ENCODE assay signal across 10 cellular contexts in the genomic region with DNA sequence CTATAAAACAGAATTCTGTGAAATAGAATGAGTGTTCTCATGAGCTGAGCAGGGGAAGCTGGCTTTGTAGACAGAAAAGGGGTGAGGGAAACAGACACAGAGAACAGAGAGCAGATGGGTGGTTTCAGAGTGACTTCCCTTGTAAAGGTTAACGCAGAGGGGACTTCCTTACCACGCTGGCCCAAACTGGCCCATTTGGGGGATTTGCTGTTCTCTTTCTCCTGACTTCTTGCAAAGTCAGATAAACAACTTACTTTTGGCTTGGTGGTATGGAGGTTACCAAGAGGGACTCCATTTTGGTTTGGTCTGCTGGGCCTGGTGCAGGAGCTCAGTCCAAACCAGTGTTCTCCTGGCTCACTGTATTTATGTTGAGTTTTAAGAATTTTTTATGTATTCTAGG. TPM values are rescaled to one million over a fixed set of nuclear protein-coding genes. Genes with fewer than 3 reads are reported as not detected.
A peak's percentile ranks its signal among the peaks of the same experiment; 100 is the strongest.
DNase-seq lines count a peak whose midpoint lies in the region; ATAC-seq and TF ChIP-seq lines count a peak whose summit lies in the region.
"Had no signal": no experiment of that assay in that cellular context is flagged by ENCODE, and none has a peak within 500 bp of the region (broad histone marks: within the 10 kb centered on the region; RNA-seq: fewer than 3 reads in every experiment).

No MANE protein-coding gene starts in this region.

- TF ChIP-seq CTCF in left ventricle myocardium inferior (IDR thresholded peaks at IDR 0.05; ENCODE audit: borderline replicate concordance): no peak
- TF ChIP-seq CTCF in heart left ventricle (IDR thresholded peaks at IDR 0.05): no peak

- no peak for ATAC-seq in heart left ventricle
- peak; percentile 49 for ATAC-seq in HG03175 (IDR thresholded peaks at IDR 0.05; ENCODE audit: unreplicated experiment)
- no peak for ATAC-seq in GM19324 (IDR thresholded peaks at IDR 0.05; ENCODE audit: low FRiP score, unreplicated experiment)
- no peak for ATAC-seq in left colon

- peak overlapping the region; percentile 22 for H3K4me3 Mint-ChIP-seq in activated T-helper 2 cell treated with anti-CD3 and anti-CD28 coated beads, Interferon-gamma antibody, Interleukin-2, Interleukin-4, amounts not matched to agents 10 μg/mL and 5 μg/mL and 100 μg/mL, durations not matched to agents 14 hours and 24 hours and 36 hours (ENCODE audit: low read depth)

- H3K27ac Mint-ChIP-seq in activated T-helper 2 cell treated with anti-CD3 and anti-CD28 coated beads, Interferon-gamma antibody, Interleukin-2, Interleukin-4, amounts not matched to agents 10 μg/mL and 5 μg/mL and 100 μg/mL, durations not matched to agents 14 hours and 24 hours and 36 hours: peak overlapping the region; percentile 85

- H3K4me1 ChIP-seq in left ventricle myocardium inferior: peaks cover 76% of the 10 kb centered on the region
- peaks cover 8 to 57% (median 41%) of the 10 kb centered on the region in 12 donors for H3K4me1 ChIP-seq in heart left ventricle

- H3K27me3 Mint-ChIP-seq in activated T-helper 2 cell treated with anti-CD3 and anti-CD28 coated beads, Interferon-gamma antibody, Interleukin-2, Interleukin-4, amounts not matched to agents 10 μg/mL and 5 μg/mL and 100 μg/mL, durations not matched to agents 14 hours and 24 hours and 36 hours (ENCODE audit: low read depth): no peaks in the 10 kb centered on the region

- TF ChIP-seq POLR2A in heart left ventricle (IDR thresholded peaks at IDR 0.05): no peak

- H3K4me3 ChIP-seq in left ventricle myocardium inferior (no peak overlapping the region), heart left ventricle (no peak overlapping the region)

- 56 to 79% (median 73%) methylated on average over 2 of the region's 2 CpGs for WGBS in heart left ventricle, 4 donors

- no peaks in the 10 kb centered on the region for H3K9me3 ChIP-seq in left ventricle myocardium inferior (replicated peaks)
- no peaks in the 10 kb centered on the region for H3K9me3 ChIP-seq in heart left ventricle
- H3K9me3 ChIP-seq: BE2C had no signal

- H3K27ac ChIP-seq in left ventricle myocardium inferior (replicated peaks) (peak overlapping the region; percentile 17), heart left ventricle (peak overlapping the region in 4 of 12 donors; percentile 6 to 22 (median 9))

- intact Hi-C loops in left ventricle myocardium inferior (cut with micrococcal nuclease): no loop called here
- intact Hi-C loops in heart left ventricle (cut with DNase I): loop anchor here in 4 of 10 donors (5.0 kb wide), 3 partner anchors 37 to 47 kb away; a partner anchor contains a TSS
- intact Hi-C loops in activated T-helper 2 cell treated with anti-CD3 and anti-CD28 coated beads, Interferon-gamma antibody, Interleukin-2, Interleukin-4, amounts not matched to agents 10 μg/mL and 5 μg/mL and 100 μg/mL, durations not matched to agents 14 hours and 24 hours and 36 hours (cut with micrococcal nuclease): loop anchor here (1.0 to 10.0 kb wide), 3 partner anchors 49 to 102 kb away; a partner anchor contains a TSS
- intact Hi-C loops in left colon (cut with DNase I, micrococcal nuclease): no loop called here

- DNase-seq in left ventricle myocardium inferior (no peak), heart left ventricle (no peak), hippocampal formation (lab: John Stamatoyannopoulos, UW) (no peak), left colon (no peak)
- no peak for DNase-seq in activated T-helper 2 cell treated with anti-CD3 and anti-CD28 coated beads, Interferon-gamma antibody, Interleukin-2, Interleukin-4, amounts not matched to agents 10 μg/mL and 5 μg/mL and 100 μg/mL, durations not matched to agents 14 hours and 24 hours and 36 hours (ENCODE audit: low spot score)
- DNase-seq in stimulated activated naive CD4-positive, alpha-beta T cell treated with Interleukin-2 at 50 U/mL for 16 hours (lab: John Stamatoyannopoulos, UW): no peak
- DNase-seq: BE2C, Right ventricle myocardium superior had no signal

- H3K36me3 ChIP-seq in left ventricle myocardium inferior: peaks cover 34% of the 10 kb centered on the region
- H3K36me3 ChIP-seq in heart left ventricle: peaks cover 0 to 39% (median 33%) of the 10 kb centered on the region in 9 donors

- H3K27me3 ChIP-seq in left ventricle myocardium inferior (ENCODE audit: low read depth) (no peaks in the 10 kb centered on the region), heart left ventricle (no peaks in the 10 kb centered on the region)
- H3K27me3 ChIP-seq: BE2C had no signal

- peaks cover 36% of the 10 kb centered on the region for H3K36me3 Mint-ChIP-seq in activated T-helper 2 cell treated with anti-CD3 and anti-CD28 coated beads, Interferon-gamma antibody, Interleukin-2, Interleukin-4, amounts not matched to agents 10 μg/mL and 5 μg/mL and 100 μg/mL, durations not matched to agents 14 hours and 24 hours and 36 hours (ENCODE audit: low read depth)

- H3K9me3 Mint-ChIP-seq in activated T-helper 2 cell treated with anti-CD3 and anti-CD28 coated beads, Interferon-gamma antibody, Interleukin-2, Interleukin-4, amounts not matched to agents 10 μg/mL and 5 μg/mL and 100 μg/mL, durations not matched to agents 14 hours and 24 hours and 36 hours: no peaks in the 10 kb centered on the region

- peaks cover 24% of the 10 kb centered on the region for H3K4me1 Mint-ChIP-seq in activated T-helper 2 cell treated with anti-CD3 and anti-CD28 coated beads, Interferon-gamma antibody, Interleukin-2, Interleukin-4, amounts not matched to agents 10 μg/mL and 5 μg/mL and 100 μg/mL, durations not matched to agents 14 hours and 24 hours and 36 hours (ENCODE audit: low read depth)

RNA-seq across cellular contexts. Expression of a gene that starts 48.4 kb away (rescaled TPM):
- 55.5 TPM for total RNA-seq in left ventricle myocardium inferior
- total RNA-seq in heart left ventricle: 100 to 1,000 TPM in 1 of 9 donors, 10 to 100 TPM in 8; 43.6 to 116 (median 53.7) TPM
- polyA plus RNA-seq in heart left ventricle: 10 to 100 TPM; 26.6 to 69.5 TPM
- total RNA-seq in activated T-helper 2 cell treated with anti-CD3 and anti-CD28 coated beads, Interferon-gamma antibody, Interleukin-2, Interleukin-4, amounts not matched to agents 10 μg/mL and 5 μg/mL and 100 μg/mL, durations not matched to agents 14 hours and 24 hours and 36 hours: 90.5 and 92.2 TPM in 2 replicates
- total RNA-seq in left colon: 10 to 100 TPM; 30.4 to 48.2 TPM
